Comparison of ENCODE assay signal across 9 cellular contexts in the genomic region with DNA sequence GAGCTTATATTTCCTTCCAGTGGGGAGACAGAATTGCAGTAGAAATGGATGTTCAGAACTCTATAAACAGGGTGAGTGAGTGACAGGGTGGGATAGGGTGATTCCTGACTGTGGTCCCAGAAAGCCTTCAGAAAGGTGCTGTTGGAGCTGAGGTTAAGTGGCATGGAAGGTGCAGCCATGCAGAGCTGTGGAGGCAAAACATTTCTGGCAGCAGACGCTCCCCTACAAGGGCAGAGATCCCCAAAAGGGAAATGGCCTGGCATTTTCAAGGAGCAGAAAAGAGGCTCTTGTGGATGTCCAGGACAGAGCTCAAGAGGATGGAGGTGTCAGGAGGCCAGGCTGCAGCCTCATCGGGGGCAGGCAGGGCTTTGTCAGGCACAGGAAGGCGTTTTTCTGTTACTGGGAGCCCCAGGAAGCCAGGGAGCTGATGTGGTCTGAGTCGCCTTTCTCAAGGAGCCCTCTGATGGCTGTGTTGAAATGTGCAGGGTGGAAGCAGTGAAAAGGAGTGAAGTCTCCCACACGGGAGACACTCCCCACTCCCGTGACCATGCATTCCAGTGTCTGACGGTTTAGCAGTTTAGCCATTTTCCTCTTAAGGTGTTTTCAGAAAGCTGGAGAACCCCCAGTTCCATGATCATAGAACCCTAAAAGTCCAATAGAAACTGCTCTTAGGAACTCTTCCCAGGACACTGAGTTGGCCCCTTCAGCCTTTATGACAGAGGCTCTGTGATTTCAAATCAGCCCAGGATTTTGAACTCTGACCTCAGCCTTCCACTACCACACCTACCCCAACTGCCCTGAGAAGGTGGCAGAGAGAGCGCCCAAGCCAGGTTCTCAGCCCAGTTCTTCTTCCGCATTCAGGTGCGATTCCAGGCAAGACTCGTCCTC.
DNase-seq lines count a peak whose midpoint lies in the region; ATAC-seq and TF ChIP-seq lines count a peak whose summit lies in the region.
"Had no signal": no experiment of that assay in that cellular context is flagged by ENCODE, and none has a peak within 500 bp of the region (broad histone marks: within the 10 kb centered on the region; RNA-seq: fewer than 3 reads in every experiment).

No MANE protein-coding gene starts in this region.

- no peaks in the 10 kb centered on the region for H3K27me3 Mint-ChIP-seq in activated CD4-positive, alpha-beta T cell treated with anti-CD3 and anti-CD28 coated beads, Interleukin-2, amount 10 ng/mL, durations not matched to agents 24 days and 14 days
- H3K27me3 Mint-ChIP-seq: CD4-positive, alpha-beta T cell had no signal

- intact Hi-C loops in activated CD4-positive, alpha-beta T cell treated with anti-CD3 and anti-CD28 coated beads, Interleukin-2, amount 10 ng/mL, durations not matched to agents 24 days and 14 days (cut with micrococcal nuclease), result no loop called here
- intact Hi-C loops in left ventricle myocardium superior (cut with micrococcal nuclease), result no loop called here

- H3K4me1 ChIP-seq in tibial nerve, result peaks cover 0 to 34% (median 9%) of the 10 kb centered on the region in 4 donors

- no peaks in the 10 kb centered on the region for H3K36me3 ChIP-seq in tibial nerve

- TF ChIP-seq POLR2A in tibial nerve (IDR thresholded peaks at IDR 0.05), result no peak

- peak in 3 of 5 experiments; percentile 10 to 22 (median 14) for TF ChIP-seq CTCF in tibial nerve (IDR thresholded peaks at IDR 0.05)

- H3K4me3 Mint-ChIP-seq in activated CD4-positive, alpha-beta T cell treated with anti-CD3 and anti-CD28 coated beads, Interleukin-2, amount 10 ng/mL, durations not matched to agents 24 days and 14 days, result no peak overlapping the region
- no peak overlapping the region for H3K4me3 Mint-ChIP-seq in stimulated activated effector memory CD8-positive, alpha-beta T cell treated with anti-CD3 and anti-CD28 coated beads, Interleukin-12 subunit alpha, Interleukin-12 subunit beta, amount 100 ng/mL, for 72 hours
- H3K4me3 Mint-ChIP-seq: CD4-positive, alpha-beta T cell had no signal

- no peak for TF ChIP-seq EP300 in tibial nerve (IDR thresholded peaks at IDR 0.05)

- H3K9me3 Mint-ChIP-seq in activated CD4-positive, alpha-beta T cell treated with anti-CD3 and anti-CD28 coated beads, Interleukin-2, amount 10 ng/mL, durations not matched to agents 24 days and 14 days, result no peaks in the 10 kb centered on the region
- H3K9me3 Mint-ChIP-seq in stimulated activated effector memory CD8-positive, alpha-beta T cell treated with anti-CD3 and anti-CD28 coated beads, Interleukin-12 subunit alpha, Interleukin-12 subunit beta, amount 100 ng/mL, for 72 hours, result no peaks in the 10 kb centered on the region
- H3K9me3 Mint-ChIP-seq: CD4-positive, alpha-beta T cell had no signal

- no peaks in the 10 kb centered on the region for H3K36me3 Mint-ChIP-seq in activated CD4-positive, alpha-beta T cell treated with anti-CD3 and anti-CD28 coated beads, Interleukin-2, amount 10 ng/mL, durations not matched to agents 24 days and 14 days (ENCODE audit: low read depth)
- H3K36me3 Mint-ChIP-seq in stimulated activated effector memory CD8-positive, alpha-beta T cell treated with anti-CD3 and anti-CD28 coated beads, Interleukin-12 subunit alpha, Interleukin-12 subunit beta, amount 100 ng/mL, for 72 hours, result no peaks in the 10 kb centered on the region

- no peaks in the 10 kb centered on the region for H3K27me3 ChIP-seq in tibial nerve

- ATAC-seq in left ventricle myocardium superior, result peak; percentile 43
- no peak for ATAC-seq in stimulated activated effector memory CD8-positive, alpha-beta T cell treated with anti-CD3 and anti-CD28 coated beads, Interleukin-12 subunit alpha, Interleukin-12 subunit beta, amount 100 ng/mL, for 72 hours

- no peaks in the 10 kb centered on the region for H3K4me1 Mint-ChIP-seq in activated CD4-positive, alpha-beta T cell treated with anti-CD3 and anti-CD28 coated beads, Interleukin-2, amount 10 ng/mL, durations not matched to agents 24 days and 14 days
- H3K4me1 Mint-ChIP-seq in stimulated activated effector memory CD8-positive, alpha-beta T cell treated with anti-CD3 and anti-CD28 coated beads, Interleukin-12 subunit alpha, Interleukin-12 subunit beta, amount 100 ng/mL, for 72 hours, result no peaks in the 10 kb centered on the region

- H3K4me3 ChIP-seq in tibial nerve, result no peak overlapping the region

- H3K27ac Mint-ChIP-seq in activated CD4-positive, alpha-beta T cell treated with anti-CD3 and anti-CD28 coated beads, Interleukin-2, amount 10 ng/mL, durations not matched to agents 24 days and 14 days, result no peak overlapping the region
- H3K27ac Mint-ChIP-seq in stimulated activated effector memory CD8-positive, alpha-beta T cell treated with anti-CD3 and anti-CD28 coated beads, Interleukin-12 subunit alpha, Interleukin-12 subunit beta, amount 100 ng/mL, for 72 hours, result no peak overlapping the region
- H3K27ac Mint-ChIP-seq: CD4-positive, alpha-beta T cell had no signal

- DNase-seq in activated CD4-positive, alpha-beta T cell treated with anti-CD3 and anti-CD28 coated beads, Interleukin-2, amount 10 ng/mL, durations not matched to agents 24 days and 14 days, result peak; percentile 62
- DNase-seq in activated CD4-positive, alpha-beta T cell treated with anti-CD3 and anti-CD28 coated beads for 1 hour, result no peak
- DNase-seq in SKM-1 treated with dmso at 0.1 percent for 144 hours (lab: John Stamatoyannopoulos, UW; ENCODE audit: unreplicated experiment) (peak; percentile 47), left ventricle myocardium superior (no peak), tibial nerve (ENCODE audit: low spot score in 2 of 2) (peak in 1 of 2 donors; percentile 27), NCI-H2227 (lab: John Stamatoyannopoulos, UW; ENCODE audit: unreplicated experiment) (no peak)
- no peak for DNase-seq in activated CD8-positive, alpha-beta memory T cell treated with anti-CD3 and anti-CD28 coated beads for 24 hours
- no peak for DNase-seq in stimulated activated effector memory CD8-positive, alpha-beta T cell treated with anti-CD3 and anti-CD28 coated beads, Interleukin-12 subunit alpha, Interleukin-12 subunit beta, amount 100 ng/mL, for 72 hours (ENCODE audit: low spot score in 2 of 2)
- DNase-seq: CD4-positive, alpha-beta T cell had no signal

- no peaks in the 10 kb centered on the region for H3K9me3 ChIP-seq in tibial nerve

- 58 to 60% methylated on average over 11 of the region's 11 CpGs for WGBS in tibial nerve, 2 donors

- H3K27ac ChIP-seq in tibial nerve, result no peak overlapping the region

Comparison
In these comparisons a context has a peak if more than half of its experiments do, and no peak if none do; other contexts are left out.
1. DNase-seq: peak in activated CD4-positive, alpha-beta T cell treated with anti-CD3 and anti-CD28 coated beads, Interleukin-2, amount 10 ng/mL, durations not matched to agents 24 days and 14 days (single experiment) and SKM-1 treated with dmso at 0.1 percent for 144 hours (single experiment); none in activated CD4-positive, alpha-beta T cell treated with anti-CD3 and anti-CD28 coated beads for 1 hour (single experiment), left ventricle myocardium superior (single experiment), activated CD8-positive, alpha-beta memory T cell treated with anti-CD3 and anti-CD28 coated beads for 24 hours (single experiment), NCI-H2227 (single experiment) and stimulated activated effector memory CD8-positive, alpha-beta T cell treated with anti-CD3 and anti-CD28 coated beads, Interleukin-12 subunit alpha, Interleukin-12 subunit beta, amount 100 ng/mL, for 72 hours (0 of 2).